ENCODE assay signal across 14 cellular contexts in genomic region chr18:9751371-9752031, GRCh38. TPM values are rescaled to one million over a fixed set of nuclear protein-coding genes. Genes with fewer than 3 reads are reported as not detected.
A peak's percentile ranks its signal among the peaks of the same experiment; 100 is the strongest.
DNase-seq lines count a peak whose midpoint lies in the region; TF ChIP-seq lines count a peak whose summit lies in the region.
"Had no signal": no experiment of that assay in that cellular context is flagged by ENCODE, and none has a peak within 500 bp of the region (broad histone marks: within the 10 kb centered on the region; RNA-seq: fewer than 3 reads in every experiment).

No MANE protein-coding gene starts in this region.

- no peak overlapping the region for H3K23ac ChIP-seq in trophoblast cell (ENCODE audit: low read length)

- H3K18ac ChIP-seq in trophoblast cell (ENCODE audit: low read length) = no peak overlapping the region

- intact Hi-C loops in CD14-positive monocyte (cut with micrococcal nuclease) = loop anchor here in 1 of 2 donors (10.0 kb wide), 1 partner anchor 47 kb away; the partner anchor contains the start of gene RAB31
- intact Hi-C loops in adrenal gland (cut with DNase I) = no loop called here
- intact Hi-C loops in esophagus muscularis mucosa (cut with DNase I) = no loop called here

- H2AK5ac ChIP-seq in trophoblast cell (ENCODE audit: low read length) = no peak overlapping the region

- WGBS in adrenal gland, 4 donors = 69 to 84% (median 70%) methylated on average over 8 of the region's 8 CpGs
- 92% methylated on average over 8 of the region's 8 CpGs for WGBS in esophagus muscularis mucosa
- no CpG with 5 or more reads among the region's 8 CpGs for WGBS in trophoblast cell (ENCODE audit: extremely low coverage, insufficient coverage, insufficient read length)

- H4K91ac ChIP-seq in trophoblast cell (ENCODE audit: low read depth, low read length) = no peak overlapping the region

- DNase-seq in CD14-positive monocyte (ENCODE audit: low spot score) (no peak), adrenal gland (peak in 6 of 7 donors; percentile 57 to 80 (median 71)), esophagus muscularis mucosa (ENCODE audit: extremely low spot score) (peak; percentile 66), trophoblast cell (no peak), HFFc6 (no peak)
- DNase-seq in activated naive CD4-positive, alpha-beta T cell treated with anti-CD3 and anti-CD28 coated beads, Interleukin-2, amount 50 U/mL, for 16 hours = no peak
- DNase-seq in T-helper 2 cell treated with Interferon-gamma antibody and Interleukin-4, amounts not matched to agents 5 μg/mL and 100 μg/mL, for 36 hours (ENCODE audit: low spot score) = no peak
- DNase-seq: KBM-7, NCI-H1417 treated with DMSO at 0.1 percent for 48 hours, NCI-H2029, NCI-H2171, NCI-H446, NCI-H69, SHP77 treated with DMSO at 0.1 percent for 48 hours had no signal

- no peak overlapping the region for H3K4me3 Mint-ChIP-seq in CD14-positive monocyte
- H3K4me3 Mint-ChIP-seq in T-helper 2 cell treated with Interferon-gamma antibody and Interleukin-4, amounts not matched to agents 5 μg/mL and 100 μg/mL, for 36 hours = no peak overlapping the region
- H3K4me3 Mint-ChIP-seq in HFFc6 = no peak overlapping the region

- H4K8ac ChIP-seq in trophoblast cell (ENCODE audit: low read depth, low read length) = no peak overlapping the region

- H3K27ac Mint-ChIP-seq in CD14-positive monocyte (peak overlapping the region; percentile 82 to 92 (median 85)), HFFc6 (no peak overlapping the region; the same call in 1 of the 2 replicates)
- H3K27ac Mint-ChIP-seq in T-helper 2 cell treated with Interferon-gamma antibody and Interleukin-4, amounts not matched to agents 5 μg/mL and 100 μg/mL, for 36 hours = no peak overlapping the region

- H3K4me2 ChIP-seq in trophoblast cell (ENCODE audit: low read length) = no peak overlapping the region

- no peak overlapping the region for H4K12ac ChIP-seq in trophoblast cell (ENCODE audit: low read depth, low read length)

- H3K4me3 ChIP-seq in adrenal gland = no peak overlapping the region
- H3K4me3 ChIP-seq in esophagus muscularis mucosa = no peak overlapping the region
- no peak overlapping the region for H3K4me3 ChIP-seq in trophoblast cell (ENCODE audit: low read depth, low read length)

- H3K27me3 ChIP-seq in adrenal gland (no peaks in the 10 kb centered on the region), esophagus muscularis mucosa (no peaks in the 10 kb centered on the region), trophoblast cell (ENCODE audit: insufficient read depth, low read length) (no peaks in the 10 kb centered on the region)

- no peak for TF ChIP-seq CTCF in CD14-positive monocyte (IDR thresholded peaks at IDR 0.05)
- no peak for TF ChIP-seq CTCF in adrenal gland (IDR thresholded peaks at IDR 0.05)
- no peak for TF ChIP-seq CTCF in esophagus muscularis mucosa (IDR thresholded peaks at IDR 0.05)
- no peak for TF ChIP-seq CTCF in HFFc6 (IDR thresholded peaks at IDR 0.05)

- H3K9me3 Mint-ChIP-seq in CD14-positive monocyte (peaks cover 0 to 2% (median 0%) of the 10 kb centered on the region in 7 donors), HFFc6 (no peaks in the 10 kb centered on the region)
- H3K9me3 Mint-ChIP-seq in T-helper 2 cell treated with Interferon-gamma antibody and Interleukin-4, amounts not matched to agents 5 μg/mL and 100 μg/mL, for 36 hours = no peaks in the 10 kb centered on the region

- H3K36me3 Mint-ChIP-seq in CD14-positive monocyte (peaks cover 4 to 5% of the 10 kb centered on the region in 2 donors), HFFc6 (ENCODE audit: low read depth) (peaks cover 16% of the 10 kb centered on the region)
- no peaks in the 10 kb centered on the region for H3K36me3 Mint-ChIP-seq in T-helper 2 cell treated with Interferon-gamma antibody and Interleukin-4, amounts not matched to agents 5 μg/mL and 100 μg/mL, for 36 hours (ENCODE audit: low read depth)

- H3K4ac ChIP-seq in trophoblast cell (ENCODE audit: low read depth, low read length) = peak overlapping the region; percentile 53

- peak overlapping the region in 3 of 5 donors; percentile 66 to 78 (median 76) for H3K27ac ChIP-seq in adrenal gland
- no peak overlapping the region for H3K27ac ChIP-seq in esophagus muscularis mucosa (replicated peaks in 1 of 4)
- H3K27ac ChIP-seq in trophoblast cell (ENCODE audit: low read depth, low read length) = no peak overlapping the region

- H3K27me3 Mint-ChIP-seq in CD14-positive monocyte (ENCODE audit: low read depth in 3 of 3) (peaks cover 0 to 2% (median 0%) of the 10 kb centered on the region in 3 donors), HFFc6 (ENCODE audit: insufficient read depth) (peaks cover 2% of the 10 kb centered on the region; the same call in 1 of the 2 replicates)
- peaks cover 10% of the 10 kb centered on the region for H3K27me3 Mint-ChIP-seq in T-helper 2 cell treated with Interferon-gamma antibody and Interleukin-4, amounts not matched to agents 5 μg/mL and 100 μg/mL, for 36 hours (ENCODE audit: low read depth)

- H3K4me1 ChIP-seq in adrenal gland (replicated peaks in 1 of 2) (peaks cover 39 to 43% of the 10 kb centered on the region in 2 donors), esophagus muscularis mucosa (peaks cover 0 to 16% (median 2%) of the 10 kb centered on the region in 4 donors), trophoblast cell (ENCODE audit: control insufficient read depth in 1 of 2, insufficient read depth in 2 of 2, low read length in 2 of 2) (peaks cover 0 to 3% of the 10 kb centered on the region in 2 experiments)

- H3K9ac ChIP-seq in trophoblast cell (ENCODE audit: low read length) = no peak overlapping the region

- no peaks in the 10 kb centered on the region for H3K79me1 ChIP-seq in trophoblast cell (ENCODE audit: low read length)

- H3K4me1 Mint-ChIP-seq in CD14-positive monocyte (peaks cover 84% of the 10 kb centered on the region), HFFc6 (ENCODE audit: low read depth) (peaks cover 20% of the 10 kb centered on the region)
- H3K4me1 Mint-ChIP-seq in T-helper 2 cell treated with Interferon-gamma antibody and Interleukin-4, amounts not matched to agents 5 μg/mL and 100 μg/mL, for 36 hours (ENCODE audit: low read depth) = no peaks in the 10 kb centered on the region

- H2BK120ac ChIP-seq in trophoblast cell (ENCODE audit: insufficient read depth, low read length, poor library complexity) = no peak overlapping the region

- peaks cover 7% of the 10 kb centered on the region for H3K79me2 ChIP-seq in trophoblast cell (ENCODE audit: control insufficient read depth, insufficient read depth, low read length, poor library complexity)

- no peaks in the 10 kb centered on the region for H3K36me3 ChIP-seq in adrenal gland (replicated peaks in 1 of 2)
- H3K36me3 ChIP-seq in esophagus muscularis mucosa = no peaks in the 10 kb centered on the region
- peaks cover 16 to 31% of the 10 kb centered on the region in 2 experiments for H3K36me3 ChIP-seq in trophoblast cell (ENCODE audit: control insufficient read depth in 1 of 2, insufficient read depth in 2 of 2, low read length in 2 of 2)

- no peak overlapping the region for H2BK12ac ChIP-seq in trophoblast cell (ENCODE audit: low read length)

- no peaks in the 10 kb centered on the region for H3K9me3 ChIP-seq in adrenal gland (replicated peaks in 1 of 3)
- no peaks in the 10 kb centered on the region for H3K9me3 ChIP-seq in esophagus muscularis mucosa
- no peaks in the 10 kb centered on the region for H3K9me3 ChIP-seq in trophoblast cell (ENCODE audit: insufficient read depth, low read depth, low read length)

- TF ChIP-seq POLR2A in adrenal gland (IDR thresholded peaks at IDR 0.05) = no peak
- TF ChIP-seq POLR2A in esophagus muscularis mucosa (IDR thresholded peaks at IDR 0.05; ENCODE audit: low read depth) = no peak

- TF ChIP-seq EP300 in esophagus muscularis mucosa (IDR thresholded peaks at IDR 0.05) = no peak

- H2BK5ac ChIP-seq in trophoblast cell (ENCODE audit: low read depth, low read length, poor library complexity) = no peak overlapping the region

- H2AFZ ChIP-seq in trophoblast cell (ENCODE audit: insufficient read depth, low read length, poor library complexity) = no peak overlapping the region

- no peak overlapping the region for H3K14ac ChIP-seq in trophoblast cell (ENCODE audit: low read length)

RNA-seq across cellular contexts. Expression of gene RAB31, which starts 43.4 kb away (rescaled TPM):
- 100 to 1,000 TPM; 348 to 367 TPM for polyA plus RNA-seq in CD14-positive monocyte
- 100 to 1,000 TPM; 102 to 365 (median 161) TPM for total RNA-seq in adrenal gland
- 100 to 1,000 TPM in 1 of 3 donors, 10 to 100 TPM in 2; 46.6 to 130 (median 57.0) TPM for polyA plus RNA-seq in adrenal gland
- 100 to 1,000 TPM in 2 of 4 donors, 10 to 100 TPM in 2; 94.0 to 145 (median 107) TPM for total RNA-seq in esophagus muscularis mucosa
- 287 and 288 TPM in 2 replicates for polyA plus RNA-seq in trophoblast cell (2013)
- total RNA-seq in HFFc6 (2021; fragmentation: NEBNext Ultra II Directional; extraction: Animal tissue kit (Norgen Biotek cat#: 25700)) = 10 to 100 TPM; 29.4 to 47.5 (median 43.5) TPM

Comparison
In these comparisons a context has a peak if more than half of its experiments do, and no peak if none do; other contexts are left out.
1. DNase-seq: peak in adrenal gland (6 of 7) and esophagus muscularis mucosa (single experiment); none in CD14-positive monocyte (single experiment), trophoblast cell (0 of 2), activated naive CD4-positive, alpha-beta T cell treated with anti-CD3 and anti-CD28 coated beads, Interleukin-2, amount 50 U/mL, for 16 hours (single experiment), T-helper 2 cell treated with Interferon-gamma antibody and Interleukin-4, amounts not matched to agents 5 μg/mL and 100 μg/mL, for 36 hours (single experiment) and HFFc6 (single experiment).
2. H3K27ac Mint-ChIP-seq: peak in CD14-positive monocyte (7 of 7); none in T-helper 2 cell treated with Interferon-gamma antibody and Interleukin-4, amounts not matched to agents 5 μg/mL and 100 μg/mL, for 36 hours (single experiment) and HFFc6 (single experiment).
3. H3K27ac ChIP-seq: peak in adrenal gland (3 of 5); none in esophagus muscularis mucosa (0 of 4) and trophoblast cell (single experiment).